22 cellular contexts compared by ENCODE assay signal in genomic region chr15:86016750-86017149, GRCh38.
DNase-seq lines count a peak whose midpoint lies in the region; ATAC-seq and TF ChIP-seq lines count a peak whose summit lies in the region.
"Had no signal": no experiment of that assay in that cellular context is flagged by ENCODE, and none has a peak within 500 bp of the region (broad histone marks: within the 10 kb centered on the region; RNA-seq: fewer than 3 reads in every experiment).

No MANE protein-coding gene starts in this region.

- no CpG with 5 or more reads among the region's 3 CpGs for WGBS in mesendoderm (ENCODE audit: extremely low coverage, insufficient coverage, low lambda C conversion rate)
- WGBS in upper lobe of left lung, 2 donors: 76 to 88% methylated on average over 3 of the region's 3 CpGs

- no peak for TF ChIP-seq POLR2A in upper lobe of left lung (IDR thresholded peaks at IDR 0.05)

- H3K4ac ChIP-seq in mesendoderm (ENCODE audit: low read depth, low read length): no peak overlapping the region

- peak; percentile 1 for DNase-seq in EL
- DNase-seq in HS-27A (ENCODE audit: low read depth): peak; percentile 48
- peak; percentile 61 for DNase-seq in RKO (ENCODE audit: low spot score)
- DNase-seq in mesendoderm: peak; percentile 7
- DNase-seq in NCI-H1048 (lab: John Stamatoyannopoulos, UW): no peak
- no peak for DNase-seq in upper lobe of left lung
- no peak for DNase-seq in activated gamma-delta T cell (lab: John Stamatoyannopoulos, UW)
- DNase-seq in substantia nigra (lab: John Stamatoyannopoulos, UW): no peak
- DNase-seq: CD8-positive, alpha-beta memory T cell; DMS79 treated with DMSO at 0.1 percent for 48 hours; GDM1; H9; IMR-90; Karpas-422; NCI-H146; NCI-H2081; NCI-H2227 treated with DMSO at 0.1 percent for 48 hours; NCI-H524; Right ventricle myocardium superior had no signal

- no peaks in the 10 kb centered on the region for H3K36me3 ChIP-seq in mesendoderm (ENCODE audit: control insufficient read depth, insufficient read depth, low read length)
- H3K36me3 ChIP-seq in upper lobe of left lung: no peaks in the 10 kb centered on the region

- H3K4me2 ChIP-seq in mesendoderm (ENCODE audit: low read length): no peak overlapping the region

- no peak overlapping the region for H3K9ac ChIP-seq in mesendoderm (ENCODE audit: low read length)

- no peaks in the 10 kb centered on the region for H3K27me3 ChIP-seq in mesendoderm (ENCODE audit: insufficient read depth, low read length, poor library complexity)
- H3K27me3 ChIP-seq in upper lobe of left lung: no peaks in the 10 kb centered on the region

- no peak overlapping the region for H3K23ac ChIP-seq in mesendoderm (ENCODE audit: low read length)

- H3K27ac ChIP-seq in mesendoderm (ENCODE audit: low read depth, low read length) (no peak overlapping the region), upper lobe of left lung (no peak overlapping the region), substantia nigra (ENCODE audit: low read depth, low read length, poor library complexity, severe bottlenecking) (no peak overlapping the region)
- H3K27ac ChIP-seq: SK-N-MC had no signal

- H3K9me3 ChIP-seq in upper lobe of left lung: no peaks in the 10 kb centered on the region

- no peaks in the 10 kb centered on the region for H3K4me1 ChIP-seq in mesendoderm (ENCODE audit: control insufficient read depth, low read depth, low read length)
- H3K4me1 ChIP-seq in upper lobe of left lung: peaks cover 0 to 7% (median 0%) of the 10 kb centered on the region in 4 donors

- no peak overlapping the region for H2BK5ac ChIP-seq in mesendoderm (ENCODE audit: low read length)

- no peak for TF ChIP-seq CTCF in upper lobe of left lung (IDR thresholded peaks at IDR 0.05)

- no peak overlapping the region for H3K56ac ChIP-seq in mesendoderm (ENCODE audit: low read length)

- H4K8ac ChIP-seq in mesendoderm (ENCODE audit: low read depth, low read length): no peak overlapping the region

- H3K4me3 ChIP-seq in mesendoderm (ENCODE audit: low read length) (no peak overlapping the region), upper lobe of left lung (no peak overlapping the region)
- H3K4me3 ChIP-seq: GM12878, SK-N-MC had no signal

- H3K79me2 ChIP-seq in mesendoderm (ENCODE audit: control insufficient read depth, insufficient read depth, low read length): no peaks in the 10 kb centered on the region

- no peak overlapping the region for H2AK5ac ChIP-seq in mesendoderm (ENCODE audit: low read length)

- TF ChIP-seq EP300 in upper lobe of left lung (IDR thresholded peaks at IDR 0.05): no peak

- H4K5ac ChIP-seq in mesendoderm (ENCODE audit: low read length): no peak overlapping the region

- H2BK120ac ChIP-seq in mesendoderm (ENCODE audit: low read depth, low read length): no peak overlapping the region

- no peaks in the 10 kb centered on the region for H3K79me1 ChIP-seq in mesendoderm (ENCODE audit: low read length)

- no peak overlapping the region for H2BK15ac ChIP-seq in mesendoderm (replicated peaks; ENCODE audit: low read depth)

- ATAC-seq in upper lobe of left lung (ENCODE audit: low FRiP score in 2 of 2): no peak
- ATAC-seq: GM12878, Panc1 had no signal

- H3K18ac ChIP-seq in mesendoderm (ENCODE audit: low read length): no peak overlapping the region

Comparison
In these comparisons a context has a peak if more than half of its experiments do, and no peak if none do; other contexts are left out.
1. DNase-seq: peak in EL (single experiment), HS-27A (single experiment), RKO (single experiment) and mesendoderm (single experiment); none in NCI-H1048 (single experiment), upper lobe of left lung (0 of 2), activated gamma-delta T cell (single experiment) and substantia nigra (0 of 49).